In the genomic region with DNA sequence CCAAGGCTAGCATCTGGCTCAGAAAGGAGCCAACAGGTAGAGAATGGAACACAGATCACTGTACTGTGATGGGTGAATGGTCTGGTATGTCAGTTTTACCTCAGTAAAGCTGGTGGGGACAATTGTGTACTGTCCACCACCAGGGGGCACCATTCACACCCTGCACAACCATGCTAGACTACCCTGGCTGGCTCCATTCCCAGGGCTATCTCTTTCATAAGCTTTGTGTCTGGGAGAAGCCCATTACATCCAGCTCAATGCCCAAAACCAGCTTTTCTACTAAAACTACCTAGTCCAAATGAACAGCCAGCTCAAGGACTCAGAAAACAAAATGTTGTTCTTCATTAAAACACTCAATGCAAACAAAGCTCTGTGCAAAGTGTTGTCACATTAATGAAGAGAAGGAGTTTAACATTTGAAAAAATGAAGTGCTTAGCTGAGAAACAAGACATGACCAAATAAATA, we compare ENCODE assay signal across 9 cellular contexts.
DNase-seq lines count a peak whose midpoint lies in the region; ATAC-seq, FAIRE-seq and TF ChIP-seq lines count a peak whose summit lies in the region.
"Had no signal": no experiment of that assay in that cellular context is flagged by ENCODE, and none has a peak within 500 bp of the region (broad histone marks: within the 10 kb centered on the region; RNA-seq: fewer than 3 reads in every experiment).

No MANE protein-coding gene starts in this region.

- H3K27me3 ChIP-seq in K562 (ENCODE audit: control insufficient read depth in 2 of 2, insufficient read depth in 2 of 2, low read length in 2 of 2), result no peaks in the 10 kb centered on the region

- TF ChIP-seq POLR2A in K562 (conservative IDR thresholded peaks at IDR 0.05), result no peak

- BruUV-seq in K562 (replicated peaks; lab: Mats Ljungman, UMichigan), result no TSS peak

- no peaks in the 10 kb centered on the region for H3K4me1 ChIP-seq in K562 (replicated peaks in 1 of 2; ENCODE audit: control insufficient read depth in 2 of 2, insufficient read depth in 2 of 2, low read length in 2 of 2)

- H3K27ac ChIP-seq in K562 (ENCODE audit: extremely low read depth, low read depth, low read length), result no peak overlapping the region

- no peaks in the 10 kb centered on the region for H3K9me1 ChIP-seq in K562 (ENCODE audit: control insufficient read depth, insufficient read depth, low read length)

- no peak overlapping the region for H3K9ac ChIP-seq in K562 (ENCODE audit: insufficient read depth in 1 of 2, low read depth in 2 of 2, low read length in 2 of 2)

- no peak overlapping the region for H3K4me3 ChIP-seq in K562

- TF ChIP-seq RAD21 in K562 (CRISPR knock-in tag; conservative IDR thresholded peaks at IDR 0.05 in 1 of 2, IDR thresholded peaks at IDR 0.05 in 1 of 2), result peak; percentile 38 to 62

- POLR2A ChIA-PET in K562 (lab: Yijun Ruan, JAX), result no interaction called here

- in situ Hi-C loops in K562 (cut with MboI), result no loop called here

- peak; percentile 87 for FAIRE-seq in K562 (lab: Jason Lieb, UNC)
- FAIRE-seq: A204.1 had no signal

- DNase-seq in NCI-H1417 (lab: John Stamatoyannopoulos, UW), result peak; percentile 53 to 88 (median 83)
- no peak for DNase-seq in NCI-H1417 treated with DMSO at 0.1 percent for 48 hours (lab: John Stamatoyannopoulos, UW)
- peak; percentile 88 for DNase-seq in HK-2 (ENCODE audit: unreplicated experiment)
- peak; percentile 91 for DNase-seq in NCI-H82 (lab: John Stamatoyannopoulos, UW)
- DNase-seq in K562 (ENCODE audit: extremely low read depth in 1 of 4, low spot score in 3 of 4), result peak; percentile 77 to 86 (median 84)
- peak; percentile 88 for DNase-seq in iPS-NIHi11 (ENCODE audit: low spot score)
- DNase-seq in smooth muscle cell of the brain vasculature (ENCODE audit: low read depth, low spot score), result peak; percentile 85

- intact Hi-C loops in K562 (cut with micrococcal nuclease), result loop anchor here (1.0 kb wide), 1 partner anchor 251 kb away; no protein-coding TSS in a partner anchor

- no peaks in the 10 kb centered on the region for H3K9me3 ChIP-seq in K562 (replicated peaks; ENCODE audit: control insufficient read depth, insufficient read depth, low read depth, low read length)

- H3K36me3 ChIP-seq in K562 (ENCODE audit: control insufficient read depth, insufficient read depth, low read length), result no peaks in the 10 kb centered on the region

- H4K20me1 ChIP-seq in K562 (replicated peaks; ENCODE audit: control insufficient read depth, insufficient read depth, low read length), result no peaks in the 10 kb centered on the region

- no peak overlapping the region for H3K4me2 ChIP-seq in K562 (ENCODE audit: insufficient read depth, low read length)

- CTCF ChIA-PET in K562 (lab: Yijun Ruan, JAX; ENCODE audit: low intra/inter-chr PET ratio), result interaction anchor here (0.6 to 1.2 kb wide), 2 partner anchors 83 to 251 kb away, joined by 4 to 6 read pairs; no protein-coding TSS in a partner anchor

- TF ChIP-seq EP300 in K562 (IDR thresholded peaks at IDR 0.05; ENCODE audit: low read length), result no peak

- no peaks in the 10 kb centered on the region for H3K79me2 ChIP-seq in K562 (ENCODE audit: control insufficient read depth, insufficient read depth, low read length)

- ATAC-seq in GM21447 (IDR thresholded peaks at IDR 0.05; ENCODE audit: unreplicated experiment) (peak; percentile 92), K562 (peak; percentile 99)

- H2AFZ ChIP-seq in K562 (ENCODE audit: low read depth, low read length), result no peak overlapping the region

- TF ChIP-seq CTCF in K562 (IDR thresholded peaks at IDR 0.05 in 2 of 3, conservative IDR thresholded peaks at IDR 0.05 in 1 of 3; ENCODE audit: insufficient read depth in 2 of 3, low read depth in 1 of 3, low read length in 3 of 3), result peak; percentile 71 to 79 (median 76)

TF ChIP-seq in K562, 482 proteins besides CTCF, POLR2A, EP300 and RAD21:
- TF ChIP-seq PCBP2 (IDR thresholded peaks at IDR 0.05; ENCODE audit: low read depth, low read length, poor library complexity, severe bottlenecking) (no peak), PPARD (CRISPR knock-in tag; IDR thresholded peaks at IDR 0.05) (no peak), CBFB (CRISPR knock-in tag; IDR thresholded peaks at IDR 0.05) (no peak), STAT5A (IDR thresholded peaks at IDR 0.05; ENCODE audit: borderline replicate concordance, low read length) (no peak), CREB1 (IDR thresholded peaks at IDR 0.05) (no peak), CREB1 (CRISPR knock-in tag; IDR thresholded peaks at IDR 0.05) (no peak), HLTF (IDR thresholded peaks at IDR 0.05) (no peak), TCF7L2 (IDR thresholded peaks at IDR 0.05; ENCODE audit: low read depth, low read length) (no peak), TARDBP (IDR thresholded peaks at IDR 0.05) (no peak), HCFC1 (IDR thresholded peaks at IDR 0.05; ENCODE audit: low read depth, low read length) (no peak), MCM7 (IDR thresholded peaks at IDR 0.05) (no peak), NFE2L1 (tag; IDR thresholded peaks at IDR 0.05; ENCODE audit: borderline replicate concordance, low read depth) (no peak), SMAD2 (IDR thresholded peaks at IDR 0.05; ENCODE audit: low read depth, low read length) (no peak), ZNF41 (CRISPR knock-in tag; conservative IDR thresholded peaks at IDR 0.05) (no peak), ATF1 (CRISPR knock-in tag; IDR thresholded peaks at IDR 0.05) (no peak), ATF1 (tag; IDR thresholded peaks at IDR 0.05) (no peak), ZNF239 (CRISPR knock-in tag; IDR thresholded peaks at IDR 0.05) (no peak), ARNT (IDR thresholded peaks at IDR 0.05) (no peak), SNRNP70 (optimal IDR thresholded peaks at IDR 0.05; ENCODE audit: low read depth, low read length) (no peak), SMC3 (conservative IDR thresholded peaks at IDR 0.05; ENCODE audit: insufficient read depth, low read depth, low read length) (peak; percentile 62), ILK (tag; IDR thresholded peaks at IDR 0.05; ENCODE audit: borderline replicate concordance, low read depth) (no peak), ETV6 (IDR thresholded peaks at IDR 0.05; ENCODE audit: borderline replicate concordance in 1 of 2, low read depth in 2 of 2, low read length in 1 of 2) (no peak), ETV6 (CRISPR knock-in tag; IDR thresholded peaks at IDR 0.05; ENCODE audit: borderline replicate concordance) (no peak), ZNF707 (CRISPR knock-in tag; conservative IDR thresholded peaks at IDR 0.05) (no peak), NFIC (IDR thresholded peaks at IDR 0.05) (peak; percentile 59), MYC (IDR thresholded peaks at IDR 0.05; ENCODE audit: low read depth, low read length) (no peak), MYC (CRISPR knock-in tag; IDR thresholded peaks at IDR 0.05; ENCODE audit: borderline replicate concordance, low read depth) (no peak)
- TF ChIP-seq, protein P1, sequence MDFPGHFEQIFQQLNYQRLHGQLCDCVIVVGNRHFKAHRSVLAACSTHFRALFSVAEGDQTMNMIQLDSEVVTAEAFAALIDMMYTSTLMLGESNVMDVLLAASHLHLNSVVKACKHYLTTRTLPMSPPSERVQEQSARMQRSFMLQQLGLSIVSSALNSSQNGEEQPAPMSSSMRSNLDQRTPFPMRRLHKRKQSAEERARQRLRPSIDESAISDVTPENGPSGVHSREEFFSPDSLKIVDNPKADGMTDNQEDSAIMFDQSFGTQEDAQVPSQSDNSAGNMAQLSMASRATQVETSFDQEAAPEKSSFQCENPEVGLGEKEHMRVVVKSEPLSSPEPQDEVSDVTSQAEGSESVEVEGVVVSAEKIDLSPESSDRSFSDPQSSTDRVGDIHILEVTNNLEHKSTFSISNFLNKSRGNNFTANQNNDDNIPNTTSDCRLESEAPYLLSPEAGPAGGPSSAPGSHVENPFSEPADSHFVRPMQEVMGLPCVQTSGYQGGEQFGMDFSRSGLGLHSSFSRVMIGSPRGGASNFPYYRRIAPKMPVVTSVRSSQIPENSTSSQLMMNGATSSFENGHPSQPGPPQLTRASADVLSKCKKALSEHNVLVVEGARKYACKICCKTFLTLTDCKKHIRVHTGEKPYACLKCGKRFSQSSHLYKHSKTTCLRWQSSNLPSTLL (IDR thresholded peaks at IDR 0.05), result no peak
- TF ChIP-seq, protein P2, sequence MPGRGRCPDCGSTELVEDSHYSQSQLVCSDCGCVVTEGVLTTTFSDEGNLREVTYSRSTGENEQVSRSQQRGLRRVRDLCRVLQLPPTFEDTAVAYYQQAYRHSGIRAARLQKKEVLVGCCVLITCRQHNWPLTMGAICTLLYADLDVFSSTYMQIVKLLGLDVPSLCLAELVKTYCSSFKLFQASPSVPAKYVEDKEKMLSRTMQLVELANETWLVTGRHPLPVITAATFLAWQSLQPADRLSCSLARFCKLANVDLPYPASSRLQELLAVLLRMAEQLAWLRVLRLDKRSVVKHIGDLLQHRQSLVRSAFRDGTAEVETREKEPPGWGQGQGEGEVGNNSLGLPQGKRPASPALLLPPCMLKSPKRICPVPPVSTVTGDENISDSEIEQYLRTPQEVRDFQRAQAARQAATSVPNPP (IDR thresholded peaks at IDR 0.05; ENCODE audit: borderline replicate concordance, insufficient read depth, insufficient read length), result no peak
- TF ChIP-seq, protein P3, sequence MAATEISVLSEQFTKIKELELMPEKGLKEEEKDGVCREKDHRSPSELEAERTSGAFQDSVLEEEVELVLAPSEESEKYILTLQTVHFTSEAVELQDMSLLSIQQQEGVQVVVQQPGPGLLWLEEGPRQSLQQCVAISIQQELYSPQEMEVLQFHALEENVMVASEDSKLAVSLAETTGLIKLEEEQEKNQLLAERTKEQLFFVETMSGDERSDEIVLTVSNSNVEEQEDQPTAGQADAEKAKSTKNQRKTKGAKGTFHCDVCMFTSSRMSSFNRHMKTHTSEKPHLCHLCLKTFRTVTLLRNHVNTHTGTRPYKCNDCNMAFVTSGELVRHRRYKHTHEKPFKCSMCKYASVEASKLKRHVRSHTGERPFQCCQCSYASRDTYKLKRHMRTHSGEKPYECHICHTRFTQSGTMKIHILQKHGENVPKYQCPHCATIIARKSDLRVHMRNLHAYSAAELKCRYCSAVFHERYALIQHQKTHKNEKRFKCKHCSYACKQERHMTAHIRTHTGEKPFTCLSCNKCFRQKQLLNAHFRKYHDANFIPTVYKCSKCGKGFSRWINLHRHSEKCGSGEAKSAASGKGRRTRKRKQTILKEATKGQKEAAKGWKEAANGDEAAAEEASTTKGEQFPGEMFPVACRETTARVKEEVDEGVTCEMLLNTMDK (IDR thresholded peaks at IDR 0.05; ENCODE audit: borderline replicate concordance, insufficient read depth, low read depth, low read length, poor library complexity, severe bottlenecking), result peak; percentile 47
